21 cellular contexts compared by ENCODE assay signal in the genomic region with DNA sequence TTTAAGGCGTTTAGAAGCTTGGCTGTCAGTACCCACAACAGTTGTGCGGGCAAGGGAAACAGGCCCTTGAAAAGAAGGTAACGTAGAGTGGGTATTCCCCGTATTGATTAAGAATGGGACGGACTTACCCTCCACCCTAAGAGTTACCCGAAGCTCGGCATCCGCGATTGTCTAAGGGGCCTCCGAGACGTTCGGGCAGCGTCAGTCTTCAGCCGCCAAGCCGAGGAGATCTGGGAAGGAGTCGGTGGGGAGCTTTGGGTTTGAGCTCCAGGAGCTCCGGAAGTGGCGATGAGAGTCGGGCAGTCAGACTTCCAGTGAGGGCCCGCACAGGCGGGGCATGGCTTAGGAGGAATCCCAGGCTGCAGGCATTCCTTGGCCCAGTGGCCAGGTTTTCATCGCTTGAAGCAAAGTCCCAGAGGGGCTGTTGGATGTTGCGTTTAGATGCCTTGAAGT.
DNase-seq lines count a peak whose midpoint lies in the region; ATAC-seq, FAIRE-seq and TF ChIP-seq lines count a peak whose summit lies in the region.
"Had no signal": no experiment of that assay in that cellular context is flagged by ENCODE, and none has a peak within 500 bp of the region (broad histone marks: within the 10 kb centered on the region; RNA-seq: fewer than 3 reads in every experiment).

No MANE protein-coding gene starts in this region.

- no peaks in the 10 kb centered on the region for H3K27me3 ChIP-seq in BLaER1
- H3K27me3 ChIP-seq in HL-60 (ENCODE audit: insufficient read depth, poor library complexity, severe bottlenecking), result no peaks in the 10 kb centered on the region
- no peaks in the 10 kb centered on the region for H3K27me3 ChIP-seq in K562 (ENCODE audit: control insufficient read depth in 2 of 2, insufficient read depth in 2 of 2, low read length in 2 of 2)
- no peaks in the 10 kb centered on the region for H3K27me3 ChIP-seq in neuronal stem cell (ENCODE audit: control insufficient read depth in 3 of 3, insufficient read depth in 3 of 3, low read depth in 1 of 3, low read length in 3 of 3)

- CTCF ChIA-PET in K562 (lab: Yijun Ruan, JAX; ENCODE audit: low intra/inter-chr PET ratio), result no interaction called here

- in situ Hi-C loops in K562 (cut with MboI), result loop anchor here (5.0 to 10.0 kb wide), 2 partner anchors 155 to 338 kb away; no protein-coding TSS in a partner anchor

- POLR2A ChIA-PET in K562 (lab: Yijun Ruan, JAX), result interaction anchor here (0.6 to 1.7 kb wide), 9 partner anchors 12 to 424 kb away, joined by 3 to 6 read pairs (median 4); no protein-coding TSS in a partner anchor

- H3K9ac ChIP-seq in BLaER1 (no peak overlapping the region), K562 (ENCODE audit: insufficient read depth in 1 of 2, low read depth in 2 of 2, low read length in 2 of 2) (peak overlapping the region; percentile 98 to 100), neuronal stem cell (ENCODE audit: low read depth, low read length, poor library complexity) (no peak overlapping the region)
- H3K9ac ChIP-seq: GM23248 had no signal

- H3K4ac ChIP-seq in neuronal stem cell (ENCODE audit: low read length), result no peak overlapping the region

- TF ChIP-seq CTCF in HL-60 (IDR thresholded peaks at IDR 0.05; ENCODE audit: insufficient read depth, low read length) (no peak), K562 (IDR thresholded peaks at IDR 0.05 in 2 of 3, conservative IDR thresholded peaks at IDR 0.05 in 1 of 3; ENCODE audit: insufficient read depth in 2 of 3, low read depth in 1 of 3, low read length in 3 of 3) (no peak)

- H3K23ac ChIP-seq in neuronal stem cell (ENCODE audit: low read depth, low read length, poor library complexity), result no peak overlapping the region

- DNase-seq in HL-60 (ENCODE audit: low read depth in 1 of 2, low spot score in 1 of 2), result no peak
- DNase-seq in K562 (ENCODE audit: extremely low read depth in 1 of 4, low spot score in 3 of 4), result peak in 1 of 4 experiments; percentile 57
- no peak for DNase-seq in neuronal stem cell (ENCODE audit: low spot score)
- DNase-seq in cerebellar cortex (ENCODE audit: low spot score), result no peak
- DNase-seq in DMS153 treated with DMSO at 0.1 percent for 48 hours (lab: John Stamatoyannopoulos, UW; ENCODE audit: unreplicated experiment), result no peak
- DNase-seq in GF-D8 (lab: John Stamatoyannopoulos, UW), result no peak
- DNase-seq: C1 segment of cervical spinal cord; CD8-positive, alpha-beta T cell; DMS 273 treated with DMSO at 0.1 percent for 48 hours; DMS53; DMS79 treated with DMSO at 0.1 percent for 48 hours; GM23248; H7; HCEC 1CT had no signal

- H3K4me2 ChIP-seq in BLaER1, result peak overlapping the region; percentile 73
- peak overlapping the region; percentile 98 for H3K4me2 ChIP-seq in K562 (ENCODE audit: insufficient read depth, low read length)
- no peak overlapping the region for H3K4me2 ChIP-seq in neuronal stem cell (ENCODE audit: insufficient read depth, low read length, poor library complexity, severe bottlenecking)

- no peak overlapping the region for H4K91ac ChIP-seq in neuronal stem cell (ENCODE audit: low read depth, low read length, poor library complexity)

- H2BK15ac ChIP-seq in neuronal stem cell (ENCODE audit: low read length), result no peak overlapping the region

- no TSS peak for BruUV-seq in K562 (replicated peaks; lab: Mats Ljungman, UMichigan)

- 0% methylated on average over 23 of the region's 23 CpGs for WGBS in K562 (ENCODE audit: insufficient coverage, low coverage, missing lambda C conversion rate)
- no CpG with 5 or more reads among the region's 23 CpGs for WGBS in neuronal stem cell (ENCODE audit: extremely low coverage in 2 of 2, insufficient read length in 2 of 2, insufficient replicate concordance in 1 of 2), 2 donors

- H3K4me3 ChIP-seq in BLaER1 (peak overlapping the region; percentile 61), HL-60 (replicated peaks; ENCODE audit: insufficient read depth, low read length) (no peak overlapping the region), K562 (peak overlapping the region; percentile 93), neuronal stem cell (ENCODE audit: low read length in 2 of 2) (no peak overlapping the region)
- H3K4me3 ChIP-seq: GM23248 had no signal

- FAIRE-seq in K562 (lab: Jason Lieb, UNC), result no peak
- FAIRE-seq: A204.1, D721Med, GM19239, H1 had no signal

- no peak overlapping the region for H4K8ac ChIP-seq in neuronal stem cell (ENCODE audit: low read depth, low read length)

- no peak overlapping the region for H2BK5ac ChIP-seq in neuronal stem cell (ENCODE audit: low read length)

- intact Hi-C loops in K562 (cut with micrococcal nuclease), result loop anchor here (5.0 kb wide), 1 partner anchor 855 kb away; no protein-coding TSS in a partner anchor

- H3K79me1 ChIP-seq in neuronal stem cell (ENCODE audit: low read depth, low read length), result no peaks in the 10 kb centered on the region

- H3K14ac ChIP-seq in neuronal stem cell (ENCODE audit: low read length), result peak overlapping the region; percentile 17

- peak; percentile 2 for ATAC-seq in K562
- no peak for ATAC-seq in HG03442 (IDR thresholded peaks at IDR 0.05; ENCODE audit: unreplicated experiment)
- ATAC-seq: CD8-positive, alpha-beta T cell had no signal

- H2AK5ac ChIP-seq in neuronal stem cell (ENCODE audit: low read depth, low read length), result no peak overlapping the region

- peaks cover 71% of the 10 kb centered on the region for H3K9me3 ChIP-seq in BLaER1
- H3K9me3 ChIP-seq in K562 (replicated peaks; ENCODE audit: control insufficient read depth, insufficient read depth, low read depth, low read length), result peaks cover 2% of the 10 kb centered on the region; the same call in 1 of the 2 replicates
- no peaks in the 10 kb centered on the region for H3K9me3 ChIP-seq in neuronal stem cell (replicated peaks in 1 of 2; ENCODE audit: control insufficient read depth in 2 of 2, insufficient read depth in 1 of 2, low read depth in 1 of 2, low read length in 2 of 2)

- H3K79me2 ChIP-seq in K562 (ENCODE audit: control insufficient read depth, insufficient read depth, low read length), result peaks cover 97% of the 10 kb centered on the region

- H2BK120ac ChIP-seq in neuronal stem cell (ENCODE audit: low read depth, low read length), result no peak overlapping the region

- no peak overlapping the region for H2BK12ac ChIP-seq in neuronal stem cell (ENCODE audit: low read length)

- TF ChIP-seq RAD21 in K562 (CRISPR knock-in tag; conservative IDR thresholded peaks at IDR 0.05 in 1 of 2, IDR thresholded peaks at IDR 0.05 in 1 of 2), result no peak

- no peak overlapping the region for H2AFZ ChIP-seq in K562 (ENCODE audit: low read depth, low read length)
- H2AFZ ChIP-seq in neuronal stem cell (ENCODE audit: low read length), result no peak overlapping the region
- H2AFZ ChIP-seq: GM23248 had no signal

- TF ChIP-seq POLR2A in K562 (conservative IDR thresholded peaks at IDR 0.05), result no peak

- H3K27ac ChIP-seq in BLaER1 (peak overlapping the region; percentile 95), HL-60 (replicated peaks) (peak overlapping the region; percentile 85), K562 (ENCODE audit: extremely low read depth, low read depth, low read length) (peak overlapping the region; percentile 98), neuronal stem cell (replicated peaks; ENCODE audit: low read length) (no peak overlapping the region)
- H3K27ac ChIP-seq: 22Rv1, GM23248 had no signal

- H3K9me1 ChIP-seq in K562 (ENCODE audit: control insufficient read depth, insufficient read depth, low read length), result no peaks in the 10 kb centered on the region

- no peak for TF ChIP-seq EP300 in K562 (IDR thresholded peaks at IDR 0.05; ENCODE audit: low read length)

- H3K18ac ChIP-seq in neuronal stem cell (ENCODE audit: low read length), result no peak overlapping the region

- H4K20me1 ChIP-seq in BLaER1 (no peaks in the 10 kb centered on the region), K562 (replicated peaks; ENCODE audit: control insufficient read depth, insufficient read depth, low read length) (peaks cover 16% of the 10 kb centered on the region)

- H3K36me3 ChIP-seq in BLaER1 (peaks cover 67% of the 10 kb centered on the region), K562 (ENCODE audit: control insufficient read depth, insufficient read depth, low read length) (peaks cover 68% of the 10 kb centered on the region), neuronal stem cell (replicated peaks in 1 of 2; ENCODE audit: control insufficient read depth in 2 of 2, insufficient read depth in 2 of 2, low read length in 2 of 2) (no peaks in the 10 kb centered on the region)

- H3K4me1 ChIP-seq in BLaER1 (peaks cover 46% of the 10 kb centered on the region), K562 (replicated peaks in 1 of 2; ENCODE audit: control insufficient read depth in 2 of 2, insufficient read depth in 2 of 2, low read length in 2 of 2) (peaks cover 13 to 19% of the 10 kb centered on the region in 2 experiments), neuronal stem cell (ENCODE audit: control insufficient read depth in 2 of 2, insufficient read depth in 1 of 2, low read depth in 1 of 2, low read length in 2 of 2) (no peaks in the 10 kb centered on the region)

TF ChIP-seq in K562, 482 proteins besides CTCF, POLR2A, EP300 and RAD21 (continues in another document):
- TF ChIP-seq TCF3 (CRISPR knock-in tag; IDR thresholded peaks at IDR 0.05) (0 out of 2 replicates have a peak, but pooled peaks have one; percentile 18), SMARCB1 (IDR thresholded peaks at IDR 0.05; ENCODE audit: insufficient read length, low read depth) (no peak), ZNF785 (CRISPR knock-in tag; IDR thresholded peaks at IDR 0.05) (no peak)
- TF ChIP-seq, protein P1, sequence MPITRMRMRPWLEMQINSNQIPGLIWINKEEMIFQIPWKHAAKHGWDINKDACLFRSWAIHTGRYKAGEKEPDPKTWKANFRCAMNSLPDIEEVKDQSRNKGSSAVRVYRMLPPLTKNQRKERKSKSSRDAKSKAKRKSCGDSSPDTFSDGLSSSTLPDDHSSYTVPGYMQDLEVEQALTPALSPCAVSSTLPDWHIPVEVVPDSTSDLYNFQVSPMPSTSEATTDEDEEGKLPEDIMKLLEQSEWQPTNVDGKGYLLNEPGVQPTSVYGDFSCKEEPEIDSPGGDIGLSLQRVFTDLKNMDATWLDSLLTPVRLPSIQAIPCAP (CRISPR knock-in tag; IDR thresholded peaks at IDR 0.05; ENCODE audit: borderline replicate concordance), result 0 out of 2 replicates have a peak, but pooled peaks have one; percentile 45

Comparison
In these comparisons a context has a peak if more than half of its experiments do, and no peak if none do; other contexts are left out.
1. H3K4me3 ChIP-seq: peak in BLaER1 (single experiment) and K562 (single experiment); none in HL-60 (single experiment) and neuronal stem cell (0 of 2).
2. H3K9ac ChIP-seq: peak in K562 (2 of 2); none in BLaER1 (single experiment) and neuronal stem cell (single experiment).